8 cellular contexts compared by ENCODE assay signal in the genomic region with DNA sequence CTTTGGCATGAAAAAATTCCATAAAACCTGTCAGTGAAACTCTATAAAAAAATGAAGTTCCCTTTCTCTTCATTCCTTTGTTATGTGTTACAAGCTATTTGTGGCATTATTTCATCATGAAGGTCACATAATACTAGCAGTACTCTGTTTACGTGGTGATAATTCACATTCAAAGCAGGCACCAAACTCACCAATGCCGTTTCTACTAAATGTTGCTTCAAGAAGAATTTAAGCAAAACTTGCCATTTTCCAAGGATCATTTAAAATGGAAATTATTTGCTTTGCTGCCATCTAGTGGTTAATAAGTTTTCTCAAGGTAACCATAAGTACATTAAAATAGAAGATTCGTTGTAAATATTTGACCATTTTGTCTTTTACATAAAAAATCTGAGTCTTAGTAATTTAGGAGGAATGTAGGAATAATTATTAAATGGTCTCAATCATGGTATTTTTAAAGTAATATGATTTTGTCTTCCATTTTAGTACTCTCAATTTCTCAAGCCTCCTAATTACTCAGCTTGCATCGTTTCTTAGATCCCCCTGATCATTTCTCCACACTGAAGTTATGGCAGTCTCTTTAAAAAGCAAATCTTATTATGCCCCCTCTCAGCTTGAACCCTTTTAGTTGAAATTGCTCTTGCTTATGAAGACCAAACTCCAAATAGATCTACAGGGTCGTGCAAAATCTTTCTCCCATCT.
A peak's percentile ranks its signal among the peaks of the same experiment; 100 is the strongest.
DNase-seq lines count a peak whose midpoint lies in the region; ATAC-seq, FAIRE-seq and TF ChIP-seq lines count a peak whose summit lies in the region.

No MANE protein-coding gene starts in this region.

- no peaks in the 10 kb centered on the region for H3K9me3 ChIP-seq in aorta (ENCODE audit: control insufficient read depth, low read length)

- H2BK120ac ChIP-seq in mesendoderm (ENCODE audit: low read depth, low read length) = no peak overlapping the region

- no peak overlapping the region for H3K9ac ChIP-seq in mesendoderm (ENCODE audit: low read length)

- no peak overlapping the region for H2AFZ ChIP-seq in ACC112 (ENCODE audit: low read length, unreplicated experiment)

- H2BK5ac ChIP-seq in mesendoderm (ENCODE audit: low read length) = no peak overlapping the region

- no peak for ATAC-seq in aorta (ENCODE audit: low FRiP score)

- no peak overlapping the region for H2BK15ac ChIP-seq in mesendoderm (replicated peaks; ENCODE audit: low read depth)

- H3K27ac ChIP-seq in ACC112 (ENCODE audit: low read depth, low read length) (peak overlapping the region; percentile 70), mesendoderm (ENCODE audit: low read depth, low read length) (no peak overlapping the region), aorta (ENCODE audit: low read depth in 1 of 2, low read length in 2 of 2) (no peak overlapping the region)

- H3K4me3 ChIP-seq in ACC112 (ENCODE audit: low read depth, low read length) = peak overlapping the region; percentile 8; the same call in 1 of the 2 replicates
- no peak overlapping the region for H3K4me3 ChIP-seq in bronchial epithelial cell (ENCODE audit: low read depth, low read length)
- H3K4me3 ChIP-seq in mesendoderm (ENCODE audit: low read length) = no peak overlapping the region
- no peak overlapping the region for H3K4me3 ChIP-seq in aorta (ENCODE audit: low read length in 2 of 2)

- H4K8ac ChIP-seq in mesendoderm (ENCODE audit: low read depth, low read length) = no peak overlapping the region

- no peak overlapping the region for H3K18ac ChIP-seq in mesendoderm (ENCODE audit: low read length)

- no CpG with 5 or more reads among the region's 5 CpGs for WGBS in mesendoderm (ENCODE audit: extremely low coverage, insufficient coverage, low lambda C conversion rate)
- WGBS in aorta, 2 donors = 30 to 36% methylated on average over 5 of the region's 5 CpGs

- H3K4me1 ChIP-seq in ACC112 (ENCODE audit: control insufficient read depth, insufficient read depth, low read length, unreplicated experiment) (peaks cover 22% of the 10 kb centered on the region), mesendoderm (ENCODE audit: control insufficient read depth, low read depth, low read length) (no peaks in the 10 kb centered on the region), aorta (ENCODE audit: control insufficient read depth in 1 of 2, insufficient read depth in 2 of 2, low read length in 2 of 2) (no peaks in the 10 kb centered on the region)

- FAIRE-seq in bronchial epithelial cell (lab: Jason Lieb, UNC) = no peak

- H3K36me3 ChIP-seq in ACC112 (ENCODE audit: insufficient read depth, low read length) = peaks cover 9% of the 10 kb centered on the region
- H3K36me3 ChIP-seq in bronchial epithelial cell (ENCODE audit: control insufficient read depth, insufficient read depth, low read length) = no peaks in the 10 kb centered on the region
- no peaks in the 10 kb centered on the region for H3K36me3 ChIP-seq in mesendoderm (ENCODE audit: control insufficient read depth, insufficient read depth, low read length)
- H3K36me3 ChIP-seq in aorta (ENCODE audit: control insufficient read depth in 1 of 2, insufficient read depth in 2 of 2, low read length in 1 of 2) = peaks cover 0 to 4% of the 10 kb centered on the region in 2 donors

- H3K4me2 ChIP-seq in mesendoderm (ENCODE audit: low read length) = no peak overlapping the region

- DNase-seq in NCI-H2196 (lab: John Stamatoyannopoulos, UW; ENCODE audit: unreplicated experiment) (peak; percentile 35), bronchial epithelial cell (ENCODE audit: low read depth) (peak; percentile 55), mesendoderm (peak; percentile 43), DMS153 (lab: John Stamatoyannopoulos, UW) (no peak), activated T-cell treated with anti-CD3 and anti-CD28 coated beads for 4 hours (no peak), aorta (no peak)

- H3K79me2 ChIP-seq in ACC112 (ENCODE audit: control insufficient read depth, insufficient read depth, low read length, unreplicated experiment) (no peaks in the 10 kb centered on the region), mesendoderm (ENCODE audit: control insufficient read depth, insufficient read depth, low read length) (no peaks in the 10 kb centered on the region)

- intact Hi-C loops in aorta (cut with DNase I) = loop anchor here (5.0 to 10.0 kb wide), 3 partner anchors 121 to 311 kb away; a partner anchor contains a TSS

- H3K4ac ChIP-seq in mesendoderm (ENCODE audit: low read depth, low read length) = no peak overlapping the region

- H3K27me3 ChIP-seq in ACC112 (ENCODE audit: insufficient read depth, low read length) = no peaks in the 10 kb centered on the region
- H3K27me3 ChIP-seq in bronchial epithelial cell (ENCODE audit: control insufficient read depth, insufficient read depth, low read length) = no peaks in the 10 kb centered on the region
- H3K27me3 ChIP-seq in mesendoderm (ENCODE audit: insufficient read depth, low read length, poor library complexity) = no peaks in the 10 kb centered on the region
- H3K27me3 ChIP-seq in aorta (ENCODE audit: control insufficient read depth in 1 of 2, insufficient read depth in 2 of 2, low read length in 1 of 2) = no peaks in the 10 kb centered on the region

- H2AK5ac ChIP-seq in mesendoderm (ENCODE audit: low read length) = no peak overlapping the region

- no peak overlapping the region for H3K56ac ChIP-seq in mesendoderm (ENCODE audit: low read length)

- no peaks in the 10 kb centered on the region for H3K79me1 ChIP-seq in mesendoderm (ENCODE audit: low read length)

- no peak overlapping the region for H3K23ac ChIP-seq in mesendoderm (ENCODE audit: low read length)

- TF ChIP-seq CTCF in GM12872 (IDR thresholded peaks at IDR 0.05; ENCODE audit: insufficient read depth, low read depth, low read length) (peak; percentile 39; the same call in 2 of the 3 replicates), bronchial epithelial cell (IDR thresholded peaks at IDR 0.05; ENCODE audit: insufficient read depth, low read length, severe bottlenecking) (no peak)

- no peak overlapping the region for H4K5ac ChIP-seq in mesendoderm (ENCODE audit: low read length)

Comparison
In these comparisons a context has a peak if more than half of its experiments do, and no peak if none do; other contexts are left out.
1. DNase-seq: peak in NCI-H2196 (single experiment), bronchial epithelial cell (single experiment) and mesendoderm (single experiment); none in DMS153 (single experiment), activated T-cell treated with anti-CD3 and anti-CD28 coated beads for 4 hours (single experiment) and aorta (0 of 2).